ENCODE assay signal across 9 cellular contexts in genomic region chr5:133247881-133248642, GRCh38.
DNase-seq lines count a peak whose midpoint lies in the region; ATAC-seq and TF ChIP-seq lines count a peak whose summit lies in the region.
"Had no signal": no experiment of that assay in that cellular context is flagged by ENCODE, and none has a peak within 500 bp of the region (broad histone marks: within the 10 kb centered on the region; RNA-seq: fewer than 3 reads in every experiment).

No MANE protein-coding gene starts in this region.

- H3K9ac ChIP-seq in Loucy (ENCODE audit: low read depth, low read length, poor library complexity, severe bottlenecking) (no peak overlapping the region), mesendoderm (ENCODE audit: low read length) (no peak overlapping the region)

- H3K36me3 ChIP-seq in Caco-2 (ENCODE audit: control insufficient read depth, insufficient read depth, low read length) (no peaks in the 10 kb centered on the region), Loucy (ENCODE audit: insufficient read depth, low read length) (no peaks in the 10 kb centered on the region), brain microvascular endothelial cell (replicated peaks) (no peaks in the 10 kb centered on the region), mesendoderm (ENCODE audit: control insufficient read depth, insufficient read depth, low read length) (no peaks in the 10 kb centered on the region)

- WGBS in mesendoderm (ENCODE audit: extremely low coverage, insufficient coverage, low lambda C conversion rate), result no CpG with 5 or more reads among the region's 6 CpGs

- H3K27ac ChIP-seq in brain microvascular endothelial cell (no peak overlapping the region), mesendoderm (ENCODE audit: low read depth, low read length) (no peak overlapping the region)
- H3K27ac ChIP-seq: SK-N-MC had no signal

- no peaks in the 10 kb centered on the region for H3K79me1 ChIP-seq in mesendoderm (ENCODE audit: low read length)

- intact Hi-C loops in Caco-2 (cut with micrococcal nuclease; ENCODE audit: unreplicated experiment), result loop anchor here (1.0 to 5.0 kb wide), 2 partner anchors 51 to 137 kb away; no protein-coding TSS in a partner anchor

- H3K9me3 ChIP-seq in Caco-2 (no peaks in the 10 kb centered on the region), Loucy (ENCODE audit: insufficient read depth, low read depth, low read length) (no peaks in the 10 kb centered on the region)

- in situ Hi-C loops in brain microvascular endothelial cell (cut with HindIII; ENCODE audit: low pct_ligation_motif_present, low sequenced_read_pairs), result no loop called here

- no peak overlapping the region for H2AK5ac ChIP-seq in mesendoderm (ENCODE audit: low read length)

- no peak overlapping the region for H3K56ac ChIP-seq in mesendoderm (ENCODE audit: low read length)

- no peaks in the 10 kb centered on the region for H3K27me3 Mint-ChIP-seq in Caco-2 (ENCODE audit: insufficient read depth, unreplicated experiment)

- BruUV-seq in Caco-2 (replicated peaks; lab: Mats Ljungman, UMichigan), result no TSS peak

- H3F3A ChIP-seq in Loucy (ENCODE audit: low read depth), result no peaks in the 10 kb centered on the region

- CTCF ChIA-PET in Caco-2 (lab: Charles Lee), result interaction anchor here (0.6 to 1.9 kb wide), 24 partner anchors 9 to 193 kb away, joined by 3 to 32 read pairs (median 5); no protein-coding TSS in a partner anchor

- peak; percentile 87 to 98 for TF ChIP-seq CTCF in Caco-2 (IDR thresholded peaks at IDR 0.05; ENCODE audit: insufficient read depth in 1 of 2, low read depth in 1 of 2, low read length in 1 of 2, severe bottlenecking in 1 of 2, unreplicated experiment in 1 of 2)
- peak; percentile 41 for TF ChIP-seq CTCF in Loucy (conservative IDR thresholded peaks at IDR 0.05; ENCODE audit: low read length)
- peak; percentile 72 for TF ChIP-seq CTCF in brain microvascular endothelial cell (IDR thresholded peaks at IDR 0.05; ENCODE audit: low read depth, low read length, missing control alignments)

- DNase-seq in Caco-2, result peak; percentile 79 to 82
- peak; percentile 15 for DNase-seq in brain microvascular endothelial cell
- peak; percentile 89 for DNase-seq in mesendoderm
- DNase-seq in NCI-H2227 (lab: John Stamatoyannopoulos, UW; ENCODE audit: unreplicated experiment), result no peak
- no peak for DNase-seq in NCI-H2081 (lab: John Stamatoyannopoulos, UW)

- H2BK5ac ChIP-seq in mesendoderm (ENCODE audit: low read length), result no peak overlapping the region

- H2BK120ac ChIP-seq in mesendoderm (ENCODE audit: low read depth, low read length), result no peak overlapping the region

- no peak overlapping the region for H4K5ac ChIP-seq in mesendoderm (ENCODE audit: low read length)

- ATAC-seq in HG02588 (IDR thresholded peaks at IDR 0.05; ENCODE audit: unreplicated experiment) (no peak), GM21367 (IDR thresholded peaks at IDR 0.05; ENCODE audit: unreplicated experiment) (no peak)

- no peaks in the 10 kb centered on the region for H3K4me1 Mint-ChIP-seq in Caco-2 (ENCODE audit: low read depth, unreplicated experiment)

- H4K20me1 ChIP-seq in Loucy (ENCODE audit: insufficient read depth, low read length, poor library complexity, severe bottlenecking), result no peaks in the 10 kb centered on the region

- H3K23ac ChIP-seq in mesendoderm (ENCODE audit: low read length), result no peak overlapping the region

- POLR2A ChIA-PET in Caco-2 (lab: Charles Lee), result interaction anchor here (0.5 kb wide), 1 partner anchor 136 kb away, joined by 7 read pairs; no protein-coding TSS in a partner anchor

- no peak overlapping the region for H4K8ac ChIP-seq in mesendoderm (ENCODE audit: low read depth, low read length)

- H3K36me3 Mint-ChIP-seq in Caco-2 (ENCODE audit: insufficient read depth, unreplicated experiment), result no peaks in the 10 kb centered on the region

- H3K9me3 Mint-ChIP-seq in Caco-2 (ENCODE audit: unreplicated experiment), result no peaks in the 10 kb centered on the region

- H2BK15ac ChIP-seq in mesendoderm (replicated peaks; ENCODE audit: low read depth), result no peak overlapping the region

- no peak overlapping the region for H3K27ac Mint-ChIP-seq in Caco-2 (ENCODE audit: unreplicated experiment)

- no peak overlapping the region for H3K18ac ChIP-seq in mesendoderm (ENCODE audit: low read length)

- H3K4me1 ChIP-seq in Caco-2 (no peaks in the 10 kb centered on the region), Loucy (ENCODE audit: insufficient read depth, low read length, poor library complexity, severe bottlenecking) (peaks cover 10% of the 10 kb centered on the region), mesendoderm (ENCODE audit: control insufficient read depth, low read depth, low read length) (peaks cover 3% of the 10 kb centered on the region)

- H3K79me2 ChIP-seq in Loucy (ENCODE audit: insufficient read depth, low read length) (no peaks in the 10 kb centered on the region), mesendoderm (ENCODE audit: control insufficient read depth, insufficient read depth, low read length) (no peaks in the 10 kb centered on the region)

- no peak overlapping the region for H3K4ac ChIP-seq in mesendoderm (ENCODE audit: low read depth, low read length)

- no peak overlapping the region for H2AFZ ChIP-seq in Loucy (ENCODE audit: low read length)

- no peak overlapping the region for H3K4me3 ChIP-seq in Caco-2 (ENCODE audit: low read depth, low read length)
- no peak overlapping the region for H3K4me3 ChIP-seq in Loucy (ENCODE audit: low read length, poor library complexity, severe bottlenecking)
- no peak overlapping the region for H3K4me3 ChIP-seq in brain microvascular endothelial cell (ENCODE audit: low read depth, low read length)
- no peak overlapping the region for H3K4me3 ChIP-seq in mesendoderm (ENCODE audit: low read length)
- H3K4me3 ChIP-seq: SK-N-MC had no signal

- no peaks in the 10 kb centered on the region for H3K9me2 ChIP-seq in Loucy (replicated peaks; ENCODE audit: low read depth, low read length)

- H3K4me2 ChIP-seq in Loucy (ENCODE audit: low read depth, low read length, poor library complexity, severe bottlenecking), result no peak overlapping the region
- H3K4me2 ChIP-seq in mesendoderm (ENCODE audit: low read length), result no peak overlapping the region

- no peaks in the 10 kb centered on the region for H3K27me3 ChIP-seq in Caco-2 (replicated peaks; ENCODE audit: control insufficient read depth, insufficient read depth, low read length)
- no peaks in the 10 kb centered on the region for H3K27me3 ChIP-seq in Loucy (ENCODE audit: insufficient read depth, low read length, poor library complexity, severe bottlenecking)
- H3K27me3 ChIP-seq in brain microvascular endothelial cell (replicated peaks), result no peaks in the 10 kb centered on the region
- H3K27me3 ChIP-seq in mesendoderm (ENCODE audit: insufficient read depth, low read length, poor library complexity), result no peaks in the 10 kb centered on the region

- H3K4me3 Mint-ChIP-seq in Caco-2 (ENCODE audit: unreplicated experiment), result no peak overlapping the region

Comparison
In these comparisons a context has a peak if more than half of its experiments do, and no peak if none do; other contexts are left out.
1. DNase-seq: peak in Caco-2 (2 of 2), brain microvascular endothelial cell (single experiment) and mesendoderm (single experiment); none in NCI-H2227 (single experiment) and NCI-H2081 (0 of 2).
2. CTCF ChIP-seq: peak in every context shown above with its lines; median percentile 92 in Caco-2; 72 in brain microvascular endothelial cell; 41 in Loucy.